In genomic region chr20:33653218-33653899, GRCh38 we compare ENCODE assay signal across 1 cellular context.
TF ChIP-seq lines count a peak whose summit lies in the region.

No MANE protein-coding gene starts in this region.

TF ChIP-seq in HepG2, 621 proteins besides CTCF, POLR2A, EP300 and RAD21 (continued from another document and continues in another):
- TF ChIP-seq HNRNPK (IDR thresholded peaks at IDR 0.05; ENCODE audit: low read depth, low read length, poor library complexity, severe bottlenecking) (no peak), ZNF367 (CRISPR knock-in tag; IDR thresholded peaks at IDR 0.05; ENCODE audit: borderline replicate concordance) (0 out of 2 replicates have a peak, but pooled peaks have one; percentile 1), ATF7-NPFF (CRISPR knock-in tag; IDR thresholded peaks at IDR 0.05; ENCODE audit: low read depth) (peak; percentile 58; the same call in 1 of the 2 replicates), ZNF205 (CRISPR knock-in tag; IDR thresholded peaks at IDR 0.05) (no peak), ZFP90 (CRISPR knock-in tag; IDR thresholded peaks at IDR 0.05; ENCODE audit: borderline replicate concordance) (peak; percentile 15; the same call in 1 of the 2 replicates), NFATC3 (CRISPR knock-in tag; IDR thresholded peaks at IDR 0.05) (0 out of 2 replicates have a peak, but pooled peaks have one; percentile 19), KIAA2018 (CRISPR knock-in tag; IDR thresholded peaks at IDR 0.05; ENCODE audit: borderline replicate concordance) (no peak), ZNF770 (CRISPR knock-in tag; IDR thresholded peaks at IDR 0.05) (peak; percentile 13; the same call in 1 of the 2 replicates), ZNF629 (CRISPR knock-in tag; conservative IDR thresholded peaks at IDR 0.05) (no peak), ZNF432 (CRISPR knock-in tag; IDR thresholded peaks at IDR 0.05; ENCODE audit: borderline replicate concordance) (no peak), CENPT (CRISPR knock-in tag; IDR thresholded peaks at IDR 0.05; ENCODE audit: low read depth) (no peak), ETV6 (CRISPR knock-in tag; conservative IDR thresholded peaks at IDR 0.05) (no peak), GATAD2A (CRISPR knock-in tag; IDR thresholded peaks at IDR 0.05) (peak; percentile 59; the same call in 1 of the 2 replicates), AKAP8 (CRISPR knock-in tag; IDR thresholded peaks at IDR 0.05) (peak; percentile 92), ZKSCAN8 (CRISPR knock-in tag; IDR thresholded peaks at IDR 0.05; ENCODE audit: borderline replicate concordance) (peak; percentile 40; the same call in 1 of the 2 replicates), ZNF550 (CRISPR knock-in tag; IDR thresholded peaks at IDR 0.05; ENCODE audit: borderline replicate concordance) (no peak), KDM4B (CRISPR knock-in tag; IDR thresholded peaks at IDR 0.05) (peak; percentile 95), XRCC5 (optimal IDR thresholded peaks at IDR 0.05; ENCODE audit: low read length) (peak; percentile 91), BATF2 (CRISPR knock-in tag; IDR thresholded peaks at IDR 0.05) (no peak), ZFP1 (CRISPR knock-in tag; IDR thresholded peaks at IDR 0.05) (no peak; the same call in 1 of the 2 replicates), CCDC6 (CRISPR knock-in tag; IDR thresholded peaks at IDR 0.05) (peak; percentile 75; the same call in 1 of the 2 replicates)
- TF ChIP-seq, protein P1, sequence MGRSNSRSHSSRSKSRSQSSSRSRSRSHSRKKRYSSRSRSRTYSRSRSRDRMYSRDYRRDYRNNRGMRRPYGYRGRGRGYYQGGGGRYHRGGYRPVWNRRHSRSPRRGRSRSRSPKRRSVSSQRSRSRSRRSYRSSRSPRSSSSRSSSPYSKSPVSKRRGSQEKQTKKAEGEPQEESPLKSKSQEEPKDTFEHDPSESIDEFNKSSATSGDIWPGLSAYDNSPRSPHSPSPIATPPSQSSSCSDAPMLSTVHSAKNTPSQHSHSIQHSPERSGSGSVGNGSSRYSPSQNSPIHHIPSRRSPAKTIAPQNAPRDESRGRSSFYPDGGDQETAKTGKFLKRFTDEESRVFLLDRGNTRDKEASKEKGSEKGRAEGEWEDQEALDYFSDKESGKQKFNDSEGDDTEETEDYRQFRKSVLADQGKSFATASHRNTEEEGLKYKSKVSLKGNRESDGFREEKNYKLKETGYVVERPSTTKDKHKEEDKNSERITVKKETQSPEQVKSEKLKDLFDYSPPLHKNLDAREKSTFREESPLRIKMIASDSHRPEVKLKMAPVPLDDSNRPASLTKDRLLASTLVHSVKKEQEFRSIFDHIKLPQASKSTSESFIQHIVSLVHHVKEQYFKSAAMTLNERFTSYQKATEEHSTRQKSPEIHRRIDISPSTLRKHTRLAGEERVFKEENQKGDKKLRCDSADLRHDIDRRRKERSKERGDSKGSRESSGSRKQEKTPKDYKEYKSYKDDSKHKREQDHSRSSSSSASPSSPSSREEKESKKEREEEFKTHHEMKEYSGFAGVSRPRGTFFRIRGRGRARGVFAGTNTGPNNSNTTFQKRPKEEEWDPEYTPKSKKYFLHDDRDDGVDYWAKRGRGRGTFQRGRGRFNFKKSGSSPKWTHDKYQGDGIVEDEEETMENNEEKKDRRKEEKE (IDR thresholded peaks at IDR 0.05) = no peak
- TF ChIP-seq, protein P2, sequence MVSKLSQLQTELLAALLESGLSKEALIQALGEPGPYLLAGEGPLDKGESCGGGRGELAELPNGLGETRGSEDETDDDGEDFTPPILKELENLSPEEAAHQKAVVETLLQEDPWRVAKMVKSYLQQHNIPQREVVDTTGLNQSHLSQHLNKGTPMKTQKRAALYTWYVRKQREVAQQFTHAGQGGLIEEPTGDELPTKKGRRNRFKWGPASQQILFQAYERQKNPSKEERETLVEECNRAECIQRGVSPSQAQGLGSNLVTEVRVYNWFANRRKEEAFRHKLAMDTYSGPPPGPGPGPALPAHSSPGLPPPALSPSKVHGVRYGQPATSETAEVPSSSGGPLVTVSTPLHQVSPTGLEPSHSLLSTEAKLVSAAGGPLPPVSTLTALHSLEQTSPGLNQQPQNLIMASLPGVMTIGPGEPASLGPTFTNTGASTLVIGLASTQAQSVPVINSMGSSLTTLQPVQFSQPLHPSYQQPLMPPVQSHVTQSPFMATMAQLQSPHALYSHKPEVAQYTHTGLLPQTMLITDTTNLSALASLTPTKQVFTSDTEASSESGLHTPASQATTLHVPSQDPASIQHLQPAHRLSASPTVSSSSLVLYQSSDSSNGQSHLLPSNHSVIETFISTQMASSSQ (IDR thresholded peaks at IDR 0.05; ENCODE audit: low read depth) = no peak
- TF ChIP-seq, protein P2 (CRISPR knock-in tag; IDR thresholded peaks at IDR 0.05; ENCODE audit: borderline replicate concordance) = no peak
- TF ChIP-seq, protein P3, sequence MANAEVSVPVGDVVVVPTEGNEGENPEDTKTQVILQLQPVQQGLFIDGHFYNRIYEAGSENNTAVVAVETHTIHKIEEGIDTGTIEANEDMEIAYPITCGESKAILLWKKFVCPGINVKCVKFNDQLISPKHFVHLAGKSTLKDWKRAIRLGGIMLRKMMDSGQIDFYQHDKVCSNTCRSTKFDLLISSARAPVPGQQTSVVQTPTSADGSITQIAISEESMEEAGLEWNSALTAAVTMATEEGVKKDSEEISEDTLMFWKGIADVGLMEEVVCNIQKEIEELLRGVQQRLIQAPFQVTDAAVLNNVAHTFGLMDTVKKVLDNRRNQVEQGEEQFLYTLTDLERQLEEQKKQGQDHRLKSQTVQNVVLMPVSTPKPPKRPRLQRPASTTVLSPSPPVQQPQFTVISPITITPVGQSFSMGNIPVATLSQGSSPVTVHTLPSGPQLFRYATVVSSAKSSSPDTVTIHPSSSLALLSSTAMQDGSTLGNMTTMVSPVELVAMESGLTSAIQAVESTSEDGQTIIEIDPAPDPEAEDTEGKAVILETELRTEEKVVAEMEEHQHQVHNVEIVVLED (CRISPR knock-in tag; IDR thresholded peaks at IDR 0.05; ENCODE audit: borderline replicate concordance) = peak; percentile 39; the same call in 1 of the 2 replicates
- TF ChIP-seq, protein P4, sequence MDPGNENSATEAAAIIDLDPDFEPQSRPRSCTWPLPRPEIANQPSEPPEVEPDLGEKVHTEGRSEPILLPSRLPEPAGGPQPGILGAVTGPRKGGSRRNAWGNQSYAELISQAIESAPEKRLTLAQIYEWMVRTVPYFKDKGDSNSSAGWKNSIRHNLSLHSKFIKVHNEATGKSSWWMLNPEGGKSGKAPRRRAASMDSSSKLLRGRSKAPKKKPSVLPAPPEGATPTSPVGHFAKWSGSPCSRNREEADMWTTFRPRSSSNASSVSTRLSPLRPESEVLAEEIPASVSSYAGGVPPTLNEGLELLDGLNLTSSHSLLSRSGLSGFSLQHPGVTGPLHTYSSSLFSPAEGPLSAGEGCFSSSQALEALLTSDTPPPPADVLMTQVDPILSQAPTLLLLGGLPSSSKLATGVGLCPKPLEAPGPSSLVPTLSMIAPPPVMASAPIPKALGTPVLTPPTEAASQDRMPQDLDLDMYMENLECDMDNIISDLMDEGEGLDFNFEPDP (CRISPR knock-in tag; conservative IDR thresholded peaks at IDR 0.05) = 0 out of 2 replicates have a peak, but pooled peaks have one; percentile 87
